ENCODE assay signal across 8 cellular contexts in genomic region chr19:1240925-1241324, GRCh38. TPM values are rescaled to one million over a fixed set of nuclear protein-coding genes. Genes with fewer than 3 reads are reported as not detected.
DNase-seq lines count a peak whose midpoint lies in the region; ATAC-seq and TF ChIP-seq lines count a peak whose summit lies in the region.

No MANE protein-coding gene starts in this region.

- peak overlapping the region; percentile 57 for H2AFZ ChIP-seq in hepatocyte

- ATAC-seq in HG03039 (IDR thresholded peaks at IDR 0.05; ENCODE audit: unreplicated experiment) = no peak

- peak overlapping the region; percentile 83 for H3K27ac Mint-ChIP-seq in T-helper 2 cell treated with Interferon-gamma antibody and Interleukin-4, amounts not matched to agents 5 μg/mL and 100 μg/mL, for 36 hours
- H3K27ac Mint-ChIP-seq in activated CD4-positive, alpha-beta memory T cell treated with anti-CD3 and anti-CD28 coated beads, Interleukin-2, amount 10 ng/mL, durations not matched to agents 7 days and 5 days = peak overlapping the region; percentile 76

- CTCF ChIA-PET in activated CD4-positive, alpha-beta memory T cell treated with anti-CD3 and anti-CD28 coated beads, Interleukin-2, amount 10 ng/mL, durations not matched to agents 7 days and 5 days (lab: Charles Lee) = interaction anchor here (0.8 to 2.1 kb wide), 8 partner anchors 12 to 377 kb away, joined by 3 to 23 read pairs (median 5); partner anchors contain the start of gene CIRBP

- H3K4me1 ChIP-seq in hepatocyte (ENCODE audit: insufficient read depth) = peaks cover 43% of the 10 kb centered on the region
- peaks cover 88% of the 10 kb centered on the region for H3K4me1 ChIP-seq in suprapubic skin

- H3K4me3 ChIP-seq in hepatocyte (no peak overlapping the region), suprapubic skin (peak overlapping the region; percentile 97)

- H3K36me3 ChIP-seq in hepatocyte (replicated peaks; ENCODE audit: insufficient read depth, low read depth) (no peaks in the 10 kb centered on the region), suprapubic skin (no peaks in the 10 kb centered on the region)

- no peak for TF ChIP-seq EP300 in suprapubic skin (IDR thresholded peaks at IDR 0.05)

- H3K79me2 ChIP-seq in hepatocyte = peaks cover 25% of the 10 kb centered on the region

- no peaks in the 10 kb centered on the region for H3K27me3 ChIP-seq in hepatocyte
- H3K27me3 ChIP-seq in suprapubic skin = peaks cover 7% of the 10 kb centered on the region

- POLR2A ChIA-PET in activated CD4-positive, alpha-beta memory T cell treated with anti-CD3 and anti-CD28 coated beads, Interleukin-2, amount 10 ng/mL, durations not matched to agents 7 days and 5 days (lab: Charles Lee) = interaction anchor here (0.7 to 6.9 kb wide), 8 partner anchors 9 to 166 kb away, joined by 3 to 266 read pairs (median 4); partner anchors contain the start of genes CIRBP and FAM174C

- H4K20me1 ChIP-seq in hepatocyte (ENCODE audit: insufficient read depth, poor library complexity, severe bottlenecking) = no peaks in the 10 kb centered on the region

- peaks cover 19% of the 10 kb centered on the region for H3K27me3 Mint-ChIP-seq in T-helper 2 cell treated with Interferon-gamma antibody and Interleukin-4, amounts not matched to agents 5 μg/mL and 100 μg/mL, for 36 hours (ENCODE audit: low read depth)
- H3K27me3 Mint-ChIP-seq in activated CD4-positive, alpha-beta memory T cell treated with anti-CD3 and anti-CD28 coated beads, Interleukin-2, amount 10 ng/mL, durations not matched to agents 7 days and 5 days = peaks cover 16% of the 10 kb centered on the region

- no peak for TF ChIP-seq CTCF in hepatocyte (IDR thresholded peaks at IDR 0.05; ENCODE audit: poor library complexity)
- no peak for TF ChIP-seq CTCF in suprapubic skin (IDR thresholded peaks at IDR 0.05)

- H3K9me3 Mint-ChIP-seq in T-helper 2 cell treated with Interferon-gamma antibody and Interleukin-4, amounts not matched to agents 5 μg/mL and 100 μg/mL, for 36 hours = no peaks in the 10 kb centered on the region
- no peaks in the 10 kb centered on the region for H3K9me3 Mint-ChIP-seq in activated CD4-positive, alpha-beta memory T cell treated with anti-CD3 and anti-CD28 coated beads, Interleukin-2, amount 10 ng/mL, durations not matched to agents 7 days and 5 days

- H3K36me3 Mint-ChIP-seq in T-helper 2 cell treated with Interferon-gamma antibody and Interleukin-4, amounts not matched to agents 5 μg/mL and 100 μg/mL, for 36 hours (ENCODE audit: low read depth) = peaks cover 2% of the 10 kb centered on the region
- peaks cover 2% of the 10 kb centered on the region for H3K36me3 Mint-ChIP-seq in activated CD4-positive, alpha-beta memory T cell treated with anti-CD3 and anti-CD28 coated beads, Interleukin-2, amount 10 ng/mL, durations not matched to agents 7 days and 5 days (ENCODE audit: low read depth)

- H3K9me3 ChIP-seq in hepatocyte (ENCODE audit: low read depth) (no peaks in the 10 kb centered on the region), suprapubic skin (no peaks in the 10 kb centered on the region)

- WGBS in hepatocyte (ENCODE audit: low lambda C conversion rate, missing lambda C conversion rate) = 79% methylated on average over 15 of the region's 15 CpGs
- 41% methylated on average over 11 of the region's 15 CpGs for WGBS in suprapubic skin

- no peak for DNase-seq in T-helper 2 cell treated with Interferon-gamma antibody and Interleukin-4, amounts not matched to agents 5 μg/mL and 100 μg/mL, for 36 hours (ENCODE audit: low spot score)
- no peak for DNase-seq in T-helper 2 cell
- DNase-seq in activated CD4-positive, alpha-beta memory T cell treated with anti-CD3 and anti-CD28 coated beads, Interleukin-2, amount 10 ng/mL, durations not matched to agents 7 days and 5 days = no peak
- DNase-seq in hepatocyte (ENCODE audit: low spot score) = no peak
- no peak for DNase-seq in suprapubic skin (ENCODE audit: low spot score in 2 of 2)
- DNase-seq in Kasumi-1 (lab: John Stamatoyannopoulos, UW) = no peak
- DNase-seq in mesenteric fat pad (ENCODE audit: low spot score) = no peak

- H3K27ac ChIP-seq in hepatocyte (peak overlapping the region; percentile 38), suprapubic skin (no peak overlapping the region)

- peak overlapping the region; percentile 84 for H3K4me3 Mint-ChIP-seq in T-helper 2 cell treated with Interferon-gamma antibody and Interleukin-4, amounts not matched to agents 5 μg/mL and 100 μg/mL, for 36 hours
- H3K4me3 Mint-ChIP-seq in activated CD4-positive, alpha-beta memory T cell treated with anti-CD3 and anti-CD28 coated beads, Interleukin-2, amount 10 ng/mL, durations not matched to agents 7 days and 5 days = peak overlapping the region; percentile 82

- H3K4me2 ChIP-seq in hepatocyte = peak overlapping the region; percentile 97

- no peaks in the 10 kb centered on the region for H3K9me2 ChIP-seq in hepatocyte (replicated peaks; ENCODE audit: insufficient read depth)

- H3K4me1 Mint-ChIP-seq in T-helper 2 cell treated with Interferon-gamma antibody and Interleukin-4, amounts not matched to agents 5 μg/mL and 100 μg/mL, for 36 hours (ENCODE audit: low read depth) = peaks cover 18% of the 10 kb centered on the region
- peaks cover 42% of the 10 kb centered on the region for H3K4me1 Mint-ChIP-seq in activated CD4-positive, alpha-beta memory T cell treated with anti-CD3 and anti-CD28 coated beads, Interleukin-2, amount 10 ng/mL, durations not matched to agents 7 days and 5 days

- TF ChIP-seq POLR2A in suprapubic skin (IDR thresholded peaks at IDR 0.05) = no peak

RNA-seq across cellular contexts. Expression of gene ATP5F1D, which starts 0.6 kb away (rescaled TPM):
- 100 to 1,000 TPM; 171 to 173 TPM for total RNA-seq in activated CD4-positive, alpha-beta memory T cell treated with anti-CD3 and anti-CD28 coated beads, Interleukin-2, amount 10 ng/mL, durations not matched to agents 7 days and 5 days
- total RNA-seq in hepatocyte (54.0 and 64.1 TPM in 2 replicates), suprapubic skin (100 to 1,000 TPM; 102 to 205 (median 137) TPM), mesenteric fat pad (189 TPM)
- 291 and 297 TPM in 2 replicates for polyA plus RNA-seq in hepatocyte

RNA-seq across cellular contexts. Expression of gene CBARP, which starts 3.1 kb away (rescaled TPM):
- total RNA-seq in activated CD4-positive, alpha-beta memory T cell treated with anti-CD3 and anti-CD28 coated beads, Interleukin-2, amount 10 ng/mL, durations not matched to agents 7 days and 5 days = under 1 TPM; 0.35 to 0.55 TPM
- total RNA-seq in hepatocyte = 1.1 and 4.2 TPM in 2 replicates
- 7.1 and 10.7 TPM in 2 replicates for polyA plus RNA-seq in hepatocyte
- 1 to 10 TPM; 2.9 to 8.6 (median 5.1) TPM for total RNA-seq in suprapubic skin
- total RNA-seq in mesenteric fat pad = 6.2 TPM

RNA-seq across cellular contexts. Expression of gene MIDN, which starts 7.5 kb away (rescaled TPM):
- 10 to 100 TPM; 86.2 to 88.6 TPM for total RNA-seq in activated CD4-positive, alpha-beta memory T cell treated with anti-CD3 and anti-CD28 coated beads, Interleukin-2, amount 10 ng/mL, durations not matched to agents 7 days and 5 days
- total RNA-seq in hepatocyte (28.7 and 30.1 TPM in 2 replicates), suprapubic skin (100 to 1,000 TPM in 2 of 4 donors, 10 to 100 TPM in 2; 89.0 to 153 (median 105) TPM), mesenteric fat pad (156 TPM)
- polyA plus RNA-seq in hepatocyte = 94.6 and 98.4 TPM in 2 replicates

RNA-seq across cellular contexts. Expression of gene CIRBP, which starts 28.2 kb away (rescaled TPM):
- 100 to 1,000 TPM; 203 to 204 TPM for total RNA-seq in activated CD4-positive, alpha-beta memory T cell treated with anti-CD3 and anti-CD28 coated beads, Interleukin-2, amount 10 ng/mL, durations not matched to agents 7 days and 5 days
- 212 and 361 TPM in 2 replicates for total RNA-seq in hepatocyte
- polyA plus RNA-seq in hepatocyte = 202 and 261 TPM in 2 replicates
- 100 to 1,000 TPM; 338 to 672 (median 451) TPM for total RNA-seq in suprapubic skin
- total RNA-seq in mesenteric fat pad = 243 TPM

RNA-seq across cellular contexts. Expression of gene FAM174C, which starts 34.4 kb away (rescaled TPM):
- total RNA-seq in activated CD4-positive, alpha-beta memory T cell treated with anti-CD3 and anti-CD28 coated beads, Interleukin-2, amount 10 ng/mL, durations not matched to agents 7 days and 5 days = 10 to 100 TPM; 45.9 to 50.1 TPM
- total RNA-seq in hepatocyte (25.5 TPM in 2 replicates), suprapubic skin (10 to 100 TPM; 44.3 to 72.5 (median 58.2) TPM), mesenteric fat pad (53.2 TPM)
- 79.9 and 89.5 TPM in 2 replicates for polyA plus RNA-seq in hepatocyte
